In the genomic region with DNA sequence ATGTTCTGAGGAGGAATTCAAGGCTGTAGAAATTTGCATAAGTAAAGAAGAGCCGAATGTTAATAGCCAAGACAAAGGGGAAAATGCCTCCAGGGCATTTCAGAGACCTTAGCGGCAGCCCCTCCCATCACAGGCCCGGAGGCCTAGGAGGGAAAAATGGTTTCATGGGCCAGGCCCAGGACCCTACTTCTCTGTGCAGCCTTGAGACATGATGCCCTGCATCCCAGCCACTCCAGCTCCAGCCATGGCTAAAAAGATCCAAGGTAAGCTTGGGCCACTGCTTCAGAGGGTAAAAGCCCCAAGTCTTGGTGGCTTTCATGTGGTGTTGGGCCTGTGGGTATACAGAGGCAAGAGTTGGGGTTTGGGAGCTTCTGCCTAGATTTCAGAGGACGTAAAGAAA, we compare ENCODE assay signal across 28 cellular contexts.
"Had no signal": no experiment of that assay in that cellular context is flagged by ENCODE, and none has a peak within 500 bp of the region (broad histone marks: within the 10 kb centered on the region; RNA-seq: fewer than 3 reads in every experiment).

No MANE protein-coding gene starts in this region.

- H3K36me3 Mint-ChIP-seq: natural killer cell treated with Interleukin-12 subunit alpha and Interleukin-12 subunit beta and Interleukin-15 and Interleukin-18, amount 100 ng/mL, for 72 hours had no signal

- H3K9me3 Mint-ChIP-seq: natural killer cell treated with Interleukin-12 subunit alpha and Interleukin-12 subunit beta and Interleukin-15 and Interleukin-18, amount 100 ng/mL, for 72 hours had no signal

- H3K4me3 ChIP-seq: esophagus muscularis mucosa, gastroesophageal sphincter, heart left ventricle, hepatocyte, lower lobe of right lung, neural progenitor cell, prostate gland, right atrium auricular region, smooth muscle cell, thoracic aorta, tibial nerve, upper lobe of left lung had no signal

- H3K4me3 Mint-ChIP-seq: natural killer cell treated with Interleukin-12 subunit alpha and Interleukin-12 subunit beta and Interleukin-15 and Interleukin-18, amount 100 ng/mL, for 72 hours; neural progenitor cell had no signal

- H3K27ac ChIP-seq: foreskin keratinocyte, hepatocyte, lower lobe of right lung, neural progenitor cell, parathyroid adenoma, prostate gland, thoracic aorta had no signal

- H3K9me3 ChIP-seq: esophagus muscularis mucosa, gastroesophageal sphincter, lower lobe of right lung, prostate gland, right atrium auricular region, thoracic aorta, tibial nerve, upper lobe of left lung had no signal

- H3K27ac Mint-ChIP-seq: natural killer cell treated with Interleukin-12 subunit alpha and Interleukin-12 subunit beta and Interleukin-15 and Interleukin-18, amount 100 ng/mL, for 72 hours; neural progenitor cell had no signal

- DNase-seq: effector CD8-positive, alpha-beta T cell; foreskin keratinocyte; heart left ventricle; left colon; left ventricle myocardium superior; lower lobe of right lung; naive B cell; stimulated activated CD4-positive, alpha-beta T cell treated with anti-CD3 and anti-CD28 coated beads, Interleukin-12 subunit alpha, Interleukin-12 subunit beta, amount 100 ng/mL, for 4 hours; stimulated activated CD4-positive, alpha-beta T cell treated with anti-CD3 and anti-CD28 coated beads, Interleukin-1b, Interleukin-23, amount 100 ng/mL, for 48 hours; stimulated activated CD4-positive, alpha-beta T cell treated with anti-CD3 and anti-CD28 coated beads, Interleukin-4, amount 100 ng/mL, for 1 hour; stimulated activated CD8-positive, alpha-beta memory T cell treated with anti-CD3 and anti-CD28 coated beads, Interleukin-4, amount 100 ng/mL, for 48 hours; stimulated activated naive CD8-positive, alpha-beta T cell treated with anti-CD3 and anti-CD28 coated beads, Interleukin-15, Interleukin-2, amounts not matched to agents 100 U/mL and 50 U/mL, for 24 hours; upper lobe of left lung had no signal

- FAIRE-seq: colon, endothelial cell of umbilical vein, islet of Langerhans, urothelium cell line had no signal

- H3K4me1 ChIP-seq: foreskin keratinocyte, parathyroid adenoma, prostate gland had no signal

- H3K36me3 ChIP-seq: esophagus muscularis mucosa, gastroesophageal sphincter, heart left ventricle, lower lobe of right lung, neural progenitor cell, prostate gland, right atrium auricular region, thoracic aorta, tibial nerve, upper lobe of left lung had no signal
